12 cellular contexts compared by ENCODE assay signal in the genomic region with DNA sequence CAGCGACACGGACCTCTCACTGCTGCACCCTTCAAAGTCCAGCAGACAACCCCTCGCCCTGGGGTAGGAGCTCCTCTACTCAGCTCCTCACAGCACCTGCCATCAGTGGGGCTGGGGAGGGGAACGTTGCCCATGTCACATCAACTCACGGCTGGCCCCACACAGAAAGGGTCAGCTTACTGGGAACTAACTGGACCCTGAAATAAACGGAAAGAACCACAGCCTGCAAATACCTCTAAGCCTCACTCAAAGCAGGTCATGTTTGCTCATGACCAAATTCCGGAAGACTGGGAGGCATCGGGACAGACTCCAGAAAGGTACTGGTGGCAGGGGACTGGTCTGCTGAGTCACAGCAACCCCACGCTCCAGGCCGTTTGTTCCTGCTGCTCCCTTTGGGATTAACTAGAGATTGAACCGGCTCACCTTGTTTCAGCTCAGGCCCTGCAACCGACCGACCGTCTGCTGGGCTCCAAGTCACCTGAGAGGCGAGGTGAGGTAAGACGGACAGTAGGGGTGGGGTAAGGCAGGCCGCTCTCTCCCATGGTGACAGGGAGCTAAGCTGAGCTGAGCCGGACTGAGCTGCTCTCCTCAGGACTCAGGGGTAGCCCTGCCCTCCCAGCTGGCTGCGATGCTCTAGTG. TPM values are rescaled to one million over a fixed set of nuclear protein-coding genes. Genes with fewer than 3 reads are reported as not detected.
DNase-seq lines count a peak whose midpoint lies in the region; FAIRE-seq and TF ChIP-seq lines count a peak whose summit lies in the region.
"Had no signal": no experiment of that assay in that cellular context is flagged by ENCODE, and none has a peak within 500 bp of the region (broad histone marks: within the 10 kb centered on the region; RNA-seq: fewer than 3 reads in every experiment).

No MANE protein-coding gene starts in this region.

- H3K4me1 ChIP-seq in keratinocyte (ENCODE audit: control insufficient read depth, extremely low read depth, insufficient read depth, low read length), result peaks cover 27% of the 10 kb centered on the region
- H3K4me1 ChIP-seq in stomach, result peaks cover 14 to 64% (median 24%) of the 10 kb centered on the region in 4 donors
- no peaks in the 10 kb centered on the region for H3K4me1 ChIP-seq in mesendoderm (ENCODE audit: control insufficient read depth, low read depth, low read length)

- TF ChIP-seq EP300 in stomach (IDR thresholded peaks at IDR 0.05), result no peak

- intact Hi-C loops in activated T-helper 2 cell treated with anti-CD3 and anti-CD28 coated beads, Interferon-gamma antibody, Interleukin-2, Interleukin-4, amounts not matched to agents 10 μg/mL and 5 μg/mL and 100 μg/mL, durations not matched to agents 14 hours and 24 hours and 36 hours (cut with micrococcal nuclease), result no loop called here
- intact Hi-C loops in stomach (cut with DNase I; ENCODE audit: low total_unique reads), result no loop called here

- H4K8ac ChIP-seq in mesendoderm (ENCODE audit: low read depth, low read length), result no peak overlapping the region

- no peak for TF ChIP-seq POLR2A in stomach (IDR thresholded peaks at IDR 0.05)

- H3K9ac ChIP-seq in keratinocyte (ENCODE audit: control insufficient read depth, extremely low read depth, insufficient read depth, low read length) (peak overlapping the region; percentile 71), mesendoderm (ENCODE audit: low read length) (no peak overlapping the region)

- WGBS in stomach, 5 donors, result 35 to 75% (median 56%) methylated on average over 6 to 19 of the region's 19 CpGs
- WGBS in mesendoderm (ENCODE audit: extremely low coverage, insufficient coverage, low lambda C conversion rate), result no CpG with 5 or more reads among the region's 19 CpGs

- no peak overlapping the region for H3K4me3 Mint-ChIP-seq in activated T-helper 2 cell treated with anti-CD3 and anti-CD28 coated beads, Interferon-gamma antibody, Interleukin-2, Interleukin-4, amounts not matched to agents 10 μg/mL and 5 μg/mL and 100 μg/mL, durations not matched to agents 14 hours and 24 hours and 36 hours (ENCODE audit: low read depth)

- H4K20me1 ChIP-seq in keratinocyte (ENCODE audit: control insufficient read depth, extremely low read depth, insufficient read depth, low read length), result no peaks in the 10 kb centered on the region

- H3K27ac Mint-ChIP-seq in activated T-helper 2 cell treated with anti-CD3 and anti-CD28 coated beads, Interferon-gamma antibody, Interleukin-2, Interleukin-4, amounts not matched to agents 10 μg/mL and 5 μg/mL and 100 μg/mL, durations not matched to agents 14 hours and 24 hours and 36 hours, result peak overlapping the region; percentile 84

- peak; percentile 85 for DNase-seq in HPDE6-E6E7 (ENCODE audit: extremely low spot score)
- no peak for DNase-seq in activated T-helper 2 cell treated with anti-CD3 and anti-CD28 coated beads, Interferon-gamma antibody, Interleukin-2, Interleukin-4, amounts not matched to agents 10 μg/mL and 5 μg/mL and 100 μg/mL, durations not matched to agents 14 hours and 24 hours and 36 hours (ENCODE audit: low spot score)
- no peak for DNase-seq in keratinocyte (ENCODE audit: low read depth, low spot score)
- peak; percentile 72 for DNase-seq in stomach
- no peak for DNase-seq in DMS114 treated with DMSO at 0.1 percent for 48 hours (lab: John Stamatoyannopoulos, UW; ENCODE audit: unreplicated experiment)
- DNase-seq in GDM1 (lab: John Stamatoyannopoulos, UW), result no peak
- DNase-seq in mesendoderm, result no peak
- no peak for DNase-seq in activated CD8-positive, alpha-beta memory T cell treated with anti-CD3 and anti-CD28 coated beads, Interleukin-2, amount 50 U/mL, for 4 hours
- DNase-seq: activated CD4-positive, CD25-positive, alpha-beta regulatory T cell treated with anti-CD3 and anti-CD28 coated beads, Interleukin-2, amount 50 U/mL, for 72 hours; NCI-H774 had no signal

- no peak overlapping the region for H3K23ac ChIP-seq in mesendoderm (ENCODE audit: low read length)

- H2AK5ac ChIP-seq in mesendoderm (ENCODE audit: low read length), result no peak overlapping the region

- H3K79me2 ChIP-seq in keratinocyte (ENCODE audit: control insufficient read depth, insufficient read depth, low read length) (peaks cover 4% of the 10 kb centered on the region), mesendoderm (ENCODE audit: control insufficient read depth, insufficient read depth, low read length) (no peaks in the 10 kb centered on the region)

- no peak overlapping the region for H2BK15ac ChIP-seq in mesendoderm (replicated peaks; ENCODE audit: low read depth)

- H3K79me1 ChIP-seq in mesendoderm (ENCODE audit: low read length), result no peaks in the 10 kb centered on the region

- H3K4me2 ChIP-seq in keratinocyte (ENCODE audit: control insufficient read depth, extremely low read depth, insufficient read depth, low read depth, low read length), result peak overlapping the region; percentile 72
- H3K4me2 ChIP-seq in mesendoderm (ENCODE audit: low read length), result no peak overlapping the region

- no peak overlapping the region for H3K4ac ChIP-seq in mesendoderm (ENCODE audit: low read depth, low read length)

- H3K36me3 Mint-ChIP-seq in activated T-helper 2 cell treated with anti-CD3 and anti-CD28 coated beads, Interferon-gamma antibody, Interleukin-2, Interleukin-4, amounts not matched to agents 10 μg/mL and 5 μg/mL and 100 μg/mL, durations not matched to agents 14 hours and 24 hours and 36 hours (ENCODE audit: low read depth), result peaks cover 21% of the 10 kb centered on the region

- no peak overlapping the region for H2BK5ac ChIP-seq in mesendoderm (ENCODE audit: low read length)

- no peaks in the 10 kb centered on the region for H3K9me1 ChIP-seq in keratinocyte (ENCODE audit: control insufficient read depth, extremely low read depth, insufficient read depth, low read length)

- H3K36me3 ChIP-seq in keratinocyte (ENCODE audit: control insufficient read depth in 2 of 2, extremely low read depth in 1 of 2, insufficient read depth in 2 of 2, low read length in 2 of 2) (peaks cover 2 to 3% of the 10 kb centered on the region in 2 experiments), stomach (peaks cover 0 to 3% (median under 1%) of the 10 kb centered on the region in 4 donors), mesendoderm (ENCODE audit: control insufficient read depth, insufficient read depth, low read length) (no peaks in the 10 kb centered on the region)
- H3K36me3 ChIP-seq: cardiac muscle cell had no signal

- H4K5ac ChIP-seq in mesendoderm (ENCODE audit: low read length), result no peak overlapping the region

- dilution Hi-C loops in keratinocyte (cut with MboI; ENCODE audit: extremely low pct_ligation_motif_present, low sequenced_read_pairs), result no loop called here

- FAIRE-seq in keratinocyte (lab: Jason Lieb, UNC), result no peak

- TF ChIP-seq CTCF in keratinocyte (optimal IDR thresholded peaks at IDR 0.05 in 1 of 3, IDR thresholded peaks at IDR 0.05 in 1 of 3, conservative IDR thresholded peaks at IDR 0.05 in 1 of 3; ENCODE audit: extremely low read depth in 1 of 3, insufficient read depth in 2 of 3, low read length in 3 of 3) (no peak), stomach (IDR thresholded peaks at IDR 0.05) (no peak)

- no peaks in the 10 kb centered on the region for H3K9me3 Mint-ChIP-seq in activated T-helper 2 cell treated with anti-CD3 and anti-CD28 coated beads, Interferon-gamma antibody, Interleukin-2, Interleukin-4, amounts not matched to agents 10 μg/mL and 5 μg/mL and 100 μg/mL, durations not matched to agents 14 hours and 24 hours and 36 hours

- H2BK120ac ChIP-seq in mesendoderm (ENCODE audit: low read depth, low read length), result no peak overlapping the region

- H3K9me3 ChIP-seq in keratinocyte (ENCODE audit: control insufficient read depth, low read depth, low read length), result no peaks in the 10 kb centered on the region
- H3K9me3 ChIP-seq in stomach, result peaks cover 0 to 3% (median 0%) of the 10 kb centered on the region in 4 donors

- H3K4me1 Mint-ChIP-seq in activated T-helper 2 cell treated with anti-CD3 and anti-CD28 coated beads, Interferon-gamma antibody, Interleukin-2, Interleukin-4, amounts not matched to agents 10 μg/mL and 5 μg/mL and 100 μg/mL, durations not matched to agents 14 hours and 24 hours and 36 hours (ENCODE audit: low read depth), result peaks cover 18% of the 10 kb centered on the region

- H3K27ac ChIP-seq in keratinocyte (ENCODE audit: control insufficient read depth, insufficient read depth, low read length) (peak overlapping the region; percentile 86), stomach (peak overlapping the region; percentile 17 to 86 (median 84)), mesendoderm (ENCODE audit: low read depth, low read length) (no peak overlapping the region)
- H3K27ac ChIP-seq: cardiac muscle cell had no signal

- H3K18ac ChIP-seq in mesendoderm (ENCODE audit: low read length), result no peak overlapping the region

- no peak overlapping the region for H2AFZ ChIP-seq in keratinocyte (ENCODE audit: control insufficient read depth, low read length)

- H3K4me3 ChIP-seq in keratinocyte (ENCODE audit: control insufficient read depth in 2 of 3, extremely low read depth in 1 of 3, insufficient read depth in 2 of 3, low read depth in 1 of 3, low read length in 3 of 3), result no peak overlapping the region
- H3K4me3 ChIP-seq in stomach, result no peak overlapping the region
- H3K4me3 ChIP-seq in mesendoderm (ENCODE audit: low read length), result no peak overlapping the region
- H3K4me3 ChIP-seq: cardiac muscle cell had no signal

- H3K27me3 ChIP-seq in keratinocyte (ENCODE audit: control insufficient read depth, extremely low read depth, insufficient read depth, low read length), result no peaks in the 10 kb centered on the region
- H3K27me3 ChIP-seq in stomach, result no peaks in the 10 kb centered on the region
- no peaks in the 10 kb centered on the region for H3K27me3 ChIP-seq in mesendoderm (ENCODE audit: insufficient read depth, low read length, poor library complexity)
- H3K27me3 ChIP-seq: cardiac muscle cell had no signal

- no peaks in the 10 kb centered on the region for H3K27me3 Mint-ChIP-seq in activated T-helper 2 cell treated with anti-CD3 and anti-CD28 coated beads, Interferon-gamma antibody, Interleukin-2, Interleukin-4, amounts not matched to agents 10 μg/mL and 5 μg/mL and 100 μg/mL, durations not matched to agents 14 hours and 24 hours and 36 hours (ENCODE audit: low read depth)

- H3K56ac ChIP-seq in mesendoderm (ENCODE audit: low read length), result no peak overlapping the region

RNA-seq across cellular contexts. Expression of a gene that starts 5.6 kb away (rescaled TPM):
- 82.8 and 86.4 TPM in 2 replicates for total RNA-seq in activated T-helper 2 cell treated with anti-CD3 and anti-CD28 coated beads, Interferon-gamma antibody, Interleukin-2, Interleukin-4, amounts not matched to agents 10 μg/mL and 5 μg/mL and 100 μg/mL, durations not matched to agents 14 hours and 24 hours and 36 hours
- 26.8 to 71.9 TPM (median 41.6 TPM) in 3 replicates for polyA plus RNA-seq in keratinocyte
- 34.0 TPM for polyA plus RNA-seq in keratinocyte (2011; ENCODE audit: low read depth)
- polyA plus RNA-seq in keratinocyte (2011; cell fraction: cytosol; rRNA removed), result 40.8 and 53.1 TPM in 2 replicates
- 57.2 and 57.5 TPM in 2 replicates for polyA plus RNA-seq in keratinocyte (2011; cell fraction: nucleus; rRNA removed)
- polyA plus RNA-seq in keratinocyte (2012; ENCODE audit: low replicate concordance), result 31.6 and 107 TPM in 2 replicates
- 53.0 to 212 TPM (median 67.7 TPM) in 3 replicates for polyA minus RNA-seq in keratinocyte
- 57.9 TPM for polyA minus RNA-seq in keratinocyte (2011; cell fraction: cytosol; rRNA and poly(A)+ RNA removed)
- polyA minus RNA-seq in keratinocyte (2011; cell fraction: nucleus; rRNA and poly(A)+ RNA removed), result 28.1 and 29.8 TPM in 2 replicates
- 10 to 100 TPM; 10.3 to 41.7 (median 30.3) TPM for total RNA-seq in stomach
- polyA plus RNA-seq in stomach, result 10 to 100 TPM; 15.6 to 22.7 (median 19.1) TPM
- polyA plus RNA-seq in mesendoderm (2013, experiment 1 of 2), result 47.0 TPM
- polyA plus RNA-seq in mesendoderm (2013, experiment 2 of 2), result 49.5 TPM

RNA-seq across cellular contexts. Expression of a gene that starts 6.4 kb away (rescaled TPM):
- 40.5 and 41.7 TPM in 2 replicates for total RNA-seq in activated T-helper 2 cell treated with anti-CD3 and anti-CD28 coated beads, Interferon-gamma antibody, Interleukin-2, Interleukin-4, amounts not matched to agents 10 μg/mL and 5 μg/mL and 100 μg/mL, durations not matched to agents 14 hours and 24 hours and 36 hours
- polyA plus RNA-seq in keratinocyte (15.1 to 19.9 TPM (median 16.5 TPM) in 3 replicates), stomach (10 to 100 TPM; 16.8 to 24.3 (median 18.5) TPM)
- polyA plus RNA-seq in keratinocyte (2011; ENCODE audit: low read depth), result 8.9 TPM
- polyA plus RNA-seq in keratinocyte (2011; cell fraction: cytosol; rRNA removed), result 9.4 and 17.4 TPM in 2 replicates
- 32.4 and 38.6 TPM in 2 replicates for polyA plus RNA-seq in keratinocyte (2011; cell fraction: nucleus; rRNA removed)
- polyA plus RNA-seq in keratinocyte (2012; ENCODE audit: low replicate concordance), result 14.6 and 21.4 TPM in 2 replicates
- polyA minus RNA-seq in keratinocyte, result 6.8 to 11.7 TPM (median 7.6 TPM) in 3 replicates
- 13.8 TPM for polyA minus RNA-seq in keratinocyte (2011; cell fraction: cytosol; rRNA and poly(A)+ RNA removed)
- polyA minus RNA-seq in keratinocyte (2011; cell fraction: nucleus; rRNA and poly(A)+ RNA removed), result 10.9 and 12.6 TPM in 2 replicates
- total RNA-seq in stomach, result 10 to 100 TPM in 3 of 5 donors, 1 to 10 TPM in 2; 7.6 to 22.6 (median 14.8) TPM
- polyA plus RNA-seq in mesendoderm (2013, experiment 1 of 2), result 11.1 TPM
- polyA plus RNA-seq in mesendoderm (2013, experiment 2 of 2), result 11.7 TPM

RNA-seq across cellular contexts. Expression of a gene that starts 25.0 kb away (rescaled TPM):
- total RNA-seq in activated T-helper 2 cell treated with anti-CD3 and anti-CD28 coated beads, Interferon-gamma antibody, Interleukin-2, Interleukin-4, amounts not matched to agents 10 μg/mL and 5 μg/mL and 100 μg/mL, durations not matched to agents 14 hours and 24 hours and 36 hours, result 39.2 and 39.8 TPM in 2 replicates
- polyA plus RNA-seq in keratinocyte, result 15.8 to 25.3 TPM (median 21.4 TPM) in 3 replicates
- polyA plus RNA-seq in keratinocyte (2011; ENCODE audit: low read depth), result 19.8 TPM
- polyA plus RNA-seq in keratinocyte (2011; cell fraction: cytosol; rRNA removed), result 11.1 and 28.1 TPM in 2 replicates
- polyA plus RNA-seq in keratinocyte (2011; cell fraction: nucleus; rRNA removed), result 29.6 and 37.3 TPM in 2 replicates
- polyA plus RNA-seq in keratinocyte (2012; ENCODE audit: low replicate concordance), result 24.7 and 30.7 TPM in 2 replicates
- 10.1 to 21.9 TPM (median 15.6 TPM) in 3 replicates for polyA minus RNA-seq in keratinocyte
- 34.1 TPM for polyA minus RNA-seq in keratinocyte (2011; cell fraction: cytosol; rRNA and poly(A)+ RNA removed)
- polyA minus RNA-seq in keratinocyte (2011; cell fraction: nucleus; rRNA and poly(A)+ RNA removed), result 8.4 and 12.6 TPM in 2 replicates
- total RNA-seq in stomach, result 10 to 100 TPM; 21.9 to 34.4 (median 24.1) TPM
- 10 to 100 TPM; 36.3 to 61.7 (median 49.0) TPM for polyA plus RNA-seq in stomach
- 13.9 TPM for polyA plus RNA-seq in mesendoderm (2013, experiment 1 of 2)
- 13.2 TPM for polyA plus RNA-seq in mesendoderm (2013, experiment 2 of 2)

RNA-seq across cellular contexts. Expression of a gene that starts 43.9 kb away (rescaled TPM):
- total RNA-seq in activated T-helper 2 cell treated with anti-CD3 and anti-CD28 coated beads, Interferon-gamma antibody, Interleukin-2, Interleukin-4, amounts not matched to agents 10 μg/mL and 5 μg/mL and 100 μg/mL, durations not matched to agents 14 hours and 24 hours and 36 hours, result not detected in 2 replicates
- not detected in 3 replicates for polyA plus RNA-seq in keratinocyte
- polyA plus RNA-seq in keratinocyte (2011; ENCODE audit: low read depth), result not detected
- polyA plus RNA-seq in keratinocyte (2011; cell fraction: cytosol; rRNA removed), result not detected in 2 replicates
- polyA plus RNA-seq in keratinocyte (2011; cell fraction: nucleus; rRNA removed), result not detected in 2 replicates
- not detected in 2 replicates for polyA plus RNA-seq in keratinocyte (2012; ENCODE audit: low replicate concordance)
- polyA minus RNA-seq in keratinocyte, result not detected in 3 replicates
- polyA minus RNA-seq in keratinocyte (2011; cell fraction: cytosol; rRNA and poly(A)+ RNA removed), result not detected
- polyA minus RNA-seq in keratinocyte (2011; cell fraction: nucleus; rRNA and poly(A)+ RNA removed), result not detected in 2 replicates
- total RNA-seq in stomach, result not detected
- polyA plus RNA-seq in stomach, result not detected
- not detected for polyA plus RNA-seq in mesendoderm (2013, experiment 1 of 2)
- polyA plus RNA-seq in mesendoderm (2013, experiment 2 of 2), result not detected
- total RNA-seq: cardiac muscle cell, subcutaneous adipose tissue had no signal
- polyA plus RNA-seq: cardiac muscle cell had no signal

RNA-seq across cellular contexts. Expression of a gene that starts 50.6 kb away (rescaled TPM):
- 17.5 and 18.3 TPM in 2 replicates for total RNA-seq in activated T-helper 2 cell treated with anti-CD3 and anti-CD28 coated beads, Interferon-gamma antibody, Interleukin-2, Interleukin-4, amounts not matched to agents 10 μg/mL and 5 μg/mL and 100 μg/mL, durations not matched to agents 14 hours and 24 hours and 36 hours
- 8.1 to 15.9 TPM (median 15.0 TPM) in 3 replicates for polyA plus RNA-seq in keratinocyte
- polyA plus RNA-seq in keratinocyte (2011; ENCODE audit: low read depth), result 4.8 TPM
- 8.3 and 17.7 TPM in 2 replicates for polyA plus RNA-seq in keratinocyte (2011; cell fraction: cytosol; rRNA removed)
- 9.8 and 14.2 TPM in 2 replicates for polyA plus RNA-seq in keratinocyte (2011; cell fraction: nucleus; rRNA removed)
- 21.3 and 30.3 TPM in 2 replicates for polyA plus RNA-seq in keratinocyte (2012; ENCODE audit: low replicate concordance)
- polyA minus RNA-seq in keratinocyte, result 11.3 to 18.4 TPM (median 17.8 TPM) in 3 replicates
- 27.4 TPM for polyA minus RNA-seq in keratinocyte (2011; cell fraction: cytosol; rRNA and poly(A)+ RNA removed)
- 11.1 and 13.3 TPM in 2 replicates for polyA minus RNA-seq in keratinocyte (2011; cell fraction: nucleus; rRNA and poly(A)+ RNA removed)
- total RNA-seq in stomach, result 100 to 1,000 TPM in 1 of 5 donors, 10 to 100 TPM in 2, 1 to 10 TPM in 2; 4.9 to 175 (median 13.2) TPM
- 10 to 100 TPM in 2 of 3 donors, 1 to 10 TPM in 1; 9.5 to 16.7 (median 12.5) TPM for polyA plus RNA-seq in stomach
- polyA plus RNA-seq in mesendoderm (2013, experiment 1 of 2), result 8.7 TPM
- polyA plus RNA-seq in mesendoderm (2013, experiment 2 of 2), result 8.9 TPM

Comparison
In these comparisons a context has a peak if more than half of its experiments do, and no peak if none do; other contexts are left out.
1. DNase-seq: peak in HPDE6-E6E7 (single experiment) and stomach (single experiment); none in activated T-helper 2 cell treated with anti-CD3 and anti-CD28 coated beads, Interferon-gamma antibody, Interleukin-2, Interleukin-4, amounts not matched to agents 10 μg/mL and 5 μg/mL and 100 μg/mL, durations not matched to agents 14 hours and 24 hours and 36 hours (single experiment), keratinocyte (single experiment), DMS114 treated with DMSO at 0.1 percent for 48 hours (single experiment), GDM1 (single experiment), mesendoderm (single experiment) and activated CD8-positive, alpha-beta memory T cell treated with anti-CD3 and anti-CD28 coated beads, Interleukin-2, amount 50 U/mL, for 4 hours (single experiment).